In the genomic region with DNA sequence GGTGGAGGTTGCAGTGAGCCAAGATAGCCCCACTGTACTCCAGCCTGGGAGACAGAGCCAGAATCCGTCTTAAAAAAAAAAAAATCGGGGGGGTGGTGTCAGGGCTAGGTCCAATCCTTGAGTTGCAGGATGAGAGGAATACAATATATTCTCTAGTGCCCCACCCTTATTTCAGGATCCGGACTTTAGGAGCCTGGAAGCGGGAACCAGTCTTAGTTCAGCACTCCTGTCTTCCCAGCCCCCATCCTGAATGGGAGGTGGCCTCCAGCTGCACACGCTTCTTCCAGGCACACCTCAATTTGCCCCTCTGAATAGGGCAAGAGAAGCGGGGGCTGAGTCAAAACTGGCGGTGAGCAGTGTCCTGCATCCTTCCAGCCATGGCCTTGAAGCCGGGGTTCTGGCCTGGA, we compare ENCODE assay signal across 8 cellular contexts. TPM values are rescaled to one million over a fixed set of nuclear protein-coding genes. Genes with fewer than 3 reads are reported as not detected.
DNase-seq lines count a peak whose midpoint lies in the region; TF ChIP-seq lines count a peak whose summit lies in the region.

No MANE protein-coding gene starts in this region.

- H3K9me3 ChIP-seq in BLaER1 treated with 17β-estradiol and CSF1 and Interleukin-3, amounts not matched to agents 10 nM and 100 nM (replicated peaks in 1 of 11) = no peaks in the 10 kb centered on the region
- no peaks in the 10 kb centered on the region for H3K9me3 ChIP-seq in effector memory CD4-positive, alpha-beta T cell (ENCODE audit: control insufficient read depth, low read length)

- peak overlapping the region; percentile 66 to 86 (median 79) for H3K9ac ChIP-seq in BLaER1 treated with 17β-estradiol and CSF1 and Interleukin-3, amounts not matched to agents 10 nM and 100 nM

- H3K27ac Mint-ChIP-seq in neural crest cell (ENCODE audit: unreplicated experiment) = no peak overlapping the region

- H3K4me2 ChIP-seq in BLaER1 treated with 17β-estradiol and CSF1 and Interleukin-3, amounts not matched to agents 10 nM and 100 nM = peak overlapping the region; percentile 92 to 100 (median 98)

- H3K4me3 ChIP-seq in BLaER1 treated with 17β-estradiol and CSF1 and Interleukin-3, amounts not matched to agents 10 nM and 100 nM = peak overlapping the region; percentile 73 to 89 (median 84)
- H3K4me3 ChIP-seq in NB4 (ENCODE audit: low read depth, low read length) = peak overlapping the region; percentile 86
- peak overlapping the region; percentile 69 for H3K4me3 ChIP-seq in effector memory CD4-positive, alpha-beta T cell (ENCODE audit: insufficient read depth, low read depth, low read length, poor library complexity, severe bottlenecking)

- H3K36me3 ChIP-seq in BLaER1 treated with 17β-estradiol and CSF1 and Interleukin-3, amounts not matched to agents 10 nM and 100 nM = peaks cover 0 to 9% (median 0%) of the 10 kb centered on the region in 11 experiments; a peak in 1 of 22 replicates
- H3K36me3 ChIP-seq in effector memory CD4-positive, alpha-beta T cell (ENCODE audit: control insufficient read depth, insufficient read depth, low read length) = no peaks in the 10 kb centered on the region

- DNase-seq in NB4 (ENCODE audit: low read depth) (no peak), neural crest cell (ENCODE audit: low read depth, low spot score) (no peak), EL (no peak), NCI-H1092 treated with DMSO at 0.1 percent for 48 hours (lab: John Stamatoyannopoulos, UW) (no peak), NCI-H82 treated with DMSO at 0.1 percent for 48 hours (lab: John Stamatoyannopoulos, UW; ENCODE audit: unreplicated experiment) (no peak), NCI-H82 (lab: John Stamatoyannopoulos, UW) (no peak)
- DNase-seq in effector memory CD4-positive, alpha-beta T cell = no peak

- TF ChIP-seq CTCF in NB4 (IDR thresholded peaks at IDR 0.05; ENCODE audit: low read depth, low read length) = no peak
- TF ChIP-seq CTCF in neural crest cell (conservative IDR thresholded peaks at IDR 0.05) = no peak

- peak overlapping the region; percentile 85 for H3K4me3 Mint-ChIP-seq in neural crest cell

- H3K27ac ChIP-seq in BLaER1 treated with 17β-estradiol and CSF1 and Interleukin-3, amounts not matched to agents 10 nM and 100 nM = peak overlapping the region; percentile 28 to 92 (median 86); a peak in 21 of 22 replicates
- H3K27ac ChIP-seq in effector memory CD4-positive, alpha-beta T cell (ENCODE audit: insufficient read depth, low read length, poor library complexity, severe bottlenecking) = peak overlapping the region; percentile 92

- H3K4me1 ChIP-seq in BLaER1 treated with 17β-estradiol and CSF1 and Interleukin-3, amounts not matched to agents 10 nM and 100 nM = peaks cover 69 to 94% (median 85%) of the 10 kb centered on the region in 10 experiments
- peaks cover 51% of the 10 kb centered on the region for H3K4me1 ChIP-seq in effector memory CD4-positive, alpha-beta T cell (ENCODE audit: control insufficient read depth, insufficient read depth, low read length, poor library complexity, severe bottlenecking)

- no peak for TF ChIP-seq POLR2A in NB4 (IDR thresholded peaks at IDR 0.05; ENCODE audit: extremely low read depth, insufficient read length)

- H3K36me3 Mint-ChIP-seq in neural crest cell (ENCODE audit: low read depth) = no peaks in the 10 kb centered on the region

- H3K27me3 Mint-ChIP-seq in neural crest cell (ENCODE audit: low read depth) = peaks cover 30% of the 10 kb centered on the region

- peaks cover 39% of the 10 kb centered on the region for H3K4me1 Mint-ChIP-seq in neural crest cell

- no peaks in the 10 kb centered on the region for H3K9me3 Mint-ChIP-seq in neural crest cell

- peaks cover 23 to 30% (median 27%) of the 10 kb centered on the region in 11 experiments for H3K27me3 ChIP-seq in BLaER1 treated with 17β-estradiol and CSF1 and Interleukin-3, amounts not matched to agents 10 nM and 100 nM
- peaks cover 4% of the 10 kb centered on the region for H3K27me3 ChIP-seq in effector memory CD4-positive, alpha-beta T cell (replicated peaks; ENCODE audit: control insufficient read depth, insufficient read depth, low read length, poor library complexity, severe bottlenecking)

- H4K20me1 ChIP-seq in BLaER1 treated with 17β-estradiol and CSF1 and Interleukin-3, amounts not matched to agents 10 nM and 100 nM = peaks cover 0 to 51% (median 18%) of the 10 kb centered on the region in 11 experiments; a peak in 15 of 22 replicates

RNA-seq across cellular contexts. Expression of gene FHOD1, which starts 1.6 kb away (rescaled TPM):
- 39.9 and 45.5 TPM in 2 replicates for total RNA-seq in neural crest cell

RNA-seq across cellular contexts. Expression of gene SLC9A5, which starts 3.1 kb away (rescaled TPM):
- total RNA-seq in neural crest cell = 3.3 and 4.4 TPM in 2 replicates

RNA-seq across cellular contexts. Expression of gene TMEM208, which starts 18.7 kb away (rescaled TPM):
- 35.7 and 36.1 TPM in 2 replicates for total RNA-seq in neural crest cell

RNA-seq across cellular contexts. Expression of gene PLEKHG4, which starts 33.7 kb away (rescaled TPM):
- 3.7 and 4.0 TPM in 2 replicates for total RNA-seq in neural crest cell

RNA-seq across cellular contexts. Expression of gene ELMO3, which starts 46.7 kb away (rescaled TPM):
- 3.9 and 4.5 TPM in 2 replicates for total RNA-seq in neural crest cell
